In the genomic region with DNA sequence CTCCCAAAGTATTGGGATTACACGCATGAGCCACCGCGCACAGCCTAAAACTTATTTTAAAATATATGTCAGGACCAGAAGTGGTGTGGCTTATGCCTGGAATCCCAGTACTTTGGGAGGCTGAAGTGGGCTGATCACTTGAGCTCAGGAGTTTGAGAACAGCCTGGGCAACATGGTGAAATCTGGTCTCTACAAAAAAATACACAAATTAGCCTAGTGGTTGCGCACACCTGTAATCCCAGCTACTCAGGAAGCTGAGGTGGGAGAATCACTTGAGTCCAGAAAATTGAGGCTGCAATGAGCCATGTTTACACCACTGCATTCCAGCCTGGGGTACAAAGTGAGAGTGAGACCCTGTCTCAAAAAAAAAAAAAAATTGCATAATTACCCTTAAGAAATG, we compare ENCODE assay signal across 16 cellular contexts. TPM values are rescaled to one million over a fixed set of nuclear protein-coding genes. Genes with fewer than 3 reads are reported as not detected.
DNase-seq lines count a peak whose midpoint lies in the region; ATAC-seq, FAIRE-seq and TF ChIP-seq lines count a peak whose summit lies in the region.
"Had no signal": no experiment of that assay in that cellular context is flagged by ENCODE, and none has a peak within 500 bp of the region (broad histone marks: within the 10 kb centered on the region; RNA-seq: fewer than 3 reads in every experiment).

No MANE protein-coding gene starts in this region.

- no peaks in the 10 kb centered on the region for H3K36me3 ChIP-seq in A673 (ENCODE audit: insufficient read depth, low read length, poor library complexity, severe bottlenecking)
- H3K36me3 ChIP-seq in Peyer's patch = no peaks in the 10 kb centered on the region
- H3K36me3 ChIP-seq in CD8-positive, alpha-beta T cell (ENCODE audit: insufficient read depth, low read length) = no peaks in the 10 kb centered on the region

- no peaks in the 10 kb centered on the region for H3K4me1 ChIP-seq in A673 (ENCODE audit: insufficient read depth, low read length, poor library complexity, severe bottlenecking)
- no peaks in the 10 kb centered on the region for H3K4me1 ChIP-seq in Peyer's patch
- H3K4me1 ChIP-seq in CD8-positive, alpha-beta T cell (ENCODE audit: insufficient read depth, low read length) = peaks cover under 1% of the 10 kb centered on the region

- H3K27ac Mint-ChIP-seq in CD8-positive, alpha-beta T cell = no peak overlapping the region
- H3K27ac Mint-ChIP-seq: activated naive CD4-positive, alpha-beta T cell treated with anti-CD3 and anti-CD28 coated beads, Interleukin-2, amount 10 ng/mL, durations not matched to agents 7 days and 5 days had no signal

- POLR2A ChIA-PET in A673 (lab: Charles Lee; ENCODE audit: low non-redundant PET) = no interaction called here
- POLR2A ChIA-PET in CD8-positive, alpha-beta T cell (lab: Charles Lee) = no interaction called here

- H3K36me3 Mint-ChIP-seq in CD8-positive, alpha-beta T cell = no peaks in the 10 kb centered on the region
- H3K36me3 Mint-ChIP-seq: activated naive CD4-positive, alpha-beta T cell treated with anti-CD3 and anti-CD28 coated beads, Interleukin-2, amount 10 ng/mL, durations not matched to agents 7 days and 5 days had no signal

- no peaks in the 10 kb centered on the region for H3K9me3 Mint-ChIP-seq in CD8-positive, alpha-beta T cell
- H3K9me3 Mint-ChIP-seq: activated naive CD4-positive, alpha-beta T cell treated with anti-CD3 and anti-CD28 coated beads, Interleukin-2, amount 10 ng/mL, durations not matched to agents 7 days and 5 days; stimulated activated naive CD8-positive, alpha-beta T cell treated with anti-CD3 and anti-CD28 coated beads, Interleukin-15, amount 100 ng/mL, for 72 hours had no signal

- no peak for ATAC-seq in CD8-positive, alpha-beta T cell
- ATAC-seq: stimulated activated naive CD8-positive, alpha-beta T cell treated with anti-CD3 and anti-CD28 coated beads, Interleukin-15, amount 100 ng/mL, for 72 hours had no signal

- no TSS peak for BruUV-seq in A673 (replicated peaks; lab: Mats Ljungman, UMichigan)

- TF ChIP-seq POLR2A in Peyer's patch (IDR thresholded peaks at IDR 0.05) = no peak
- TF ChIP-seq POLR2A in erythroblast (IDR thresholded peaks at IDR 0.05; ENCODE audit: low read length) = no peak

- no peak overlapping the region for H3K4me3 Mint-ChIP-seq in CD8-positive, alpha-beta T cell
- H3K4me3 Mint-ChIP-seq: activated naive CD4-positive, alpha-beta T cell treated with anti-CD3 and anti-CD28 coated beads, Interleukin-2, amount 10 ng/mL, durations not matched to agents 7 days and 5 days; stimulated activated naive CD8-positive, alpha-beta T cell treated with anti-CD3 and anti-CD28 coated beads, Interleukin-15, amount 100 ng/mL, for 72 hours had no signal

- TF ChIP-seq CTCF in A673 (conservative IDR thresholded peaks at IDR 0.05; ENCODE audit: low read depth, low read length) = peak; percentile 57
- TF ChIP-seq CTCF in GM12873 (IDR thresholded peaks at IDR 0.05; ENCODE audit: insufficient read depth, low read depth, low read length, missing control alignments) = peak; percentile 56
- peak in 4 of 6 experiments; percentile 7 to 63 (median 50) for TF ChIP-seq CTCF in Peyer's patch (IDR thresholded peaks at IDR 0.05)
- no peak for TF ChIP-seq CTCF in CD8-positive, alpha-beta T cell (IDR thresholded peaks at IDR 0.05)

- DNase-seq in A673 (ENCODE audit: low spot score) (peak; percentile 32), Peyer's patch (no peak), erythroblast (lab: John Stamatoyannopoulos, UW) (peak; percentile 6 to 30), frontal cortex (ENCODE audit: low spot score in 2 of 2) (no peak), NCI-H510A (lab: John Stamatoyannopoulos, UW) (no peak), NCI-H1048 (lab: John Stamatoyannopoulos, UW) (no peak)
- no peak for DNase-seq in CD8-positive, alpha-beta T cell
- DNase-seq: activated CD4-positive, CD25-positive, alpha-beta regulatory T cell treated with anti-CD3 and anti-CD28 coated beads, Interleukin-2, amount 50 U/mL, for 72 hours; activated CD8-positive, alpha-beta memory T cell treated with anti-CD3 and anti-CD28 coated beads, Interleukin-2, amount 50 U/mL, for 48 hours; activated naive CD4-positive, alpha-beta T cell treated with anti-CD3 and anti-CD28 coated beads, Interleukin-2, amount 10 ng/mL, durations not matched to agents 7 days and 5 days; Caco-2; caudate nucleus; effector memory CD4-positive, alpha-beta T cell; stimulated activated naive CD8-positive, alpha-beta T cell treated with anti-CD3 and anti-CD28 coated beads, Interleukin-15, amount 100 ng/mL, for 72 hours had no signal

- intact Hi-C loops in A673 (cut with micrococcal nuclease; ENCODE audit: unreplicated experiment) = loop anchor here (10.0 kb wide), 1 partner anchor 256 kb away; no protein-coding TSS in a partner anchor
- intact Hi-C loops in CD8-positive, alpha-beta T cell (cut with DNase I, micrococcal nuclease) = no loop called here

- CTCF ChIA-PET in A673 (lab: Charles Lee) = interaction anchor here (0.6 kb wide), 2 partner anchors 40 to 330 kb away, joined by 4 to 13 read pairs; no protein-coding TSS in a partner anchor
- CTCF ChIA-PET in CD8-positive, alpha-beta T cell (lab: Charles Lee) = interaction anchor here (1.2 kb wide), 1 partner anchor 11 kb away, joined by 3 read pairs; no protein-coding TSS in a partner anchor

- H3K4me1 Mint-ChIP-seq in CD8-positive, alpha-beta T cell (ENCODE audit: low read depth) = peaks cover under 1% of the 10 kb centered on the region

- no peak for FAIRE-seq in frontal cortex (lab: Jason Lieb, UNC)

- H3K27ac ChIP-seq in A673 (ENCODE audit: low read depth, low read length, poor library complexity, severe bottlenecking) (no peak overlapping the region), Peyer's patch (no peak overlapping the region)
- H3K27ac ChIP-seq in CD8-positive, alpha-beta T cell (ENCODE audit: low read depth, low read length) = no peak overlapping the region

- no peaks in the 10 kb centered on the region for H3K27me3 Mint-ChIP-seq in CD8-positive, alpha-beta T cell (ENCODE audit: low read depth)
- H3K27me3 Mint-ChIP-seq: stimulated activated naive CD8-positive, alpha-beta T cell treated with anti-CD3 and anti-CD28 coated beads, Interleukin-15, amount 100 ng/mL, for 72 hours had no signal

- H3K4me3 ChIP-seq in A673 (ENCODE audit: low read depth, low read length, poor library complexity, severe bottlenecking) (no peak overlapping the region), Peyer's patch (no peak overlapping the region)
- H3K4me3 ChIP-seq in CD8-positive, alpha-beta T cell (ENCODE audit: low read depth, low read length) = no peak overlapping the region

- H3K27me3 ChIP-seq in A673 (replicated peaks; ENCODE audit: insufficient read depth, low read depth, low read length, poor library complexity) (no peaks in the 10 kb centered on the region), Peyer's patch (no peaks in the 10 kb centered on the region)
- H3K27me3 ChIP-seq in CD8-positive, alpha-beta T cell (ENCODE audit: insufficient read depth, low read length) = no peaks in the 10 kb centered on the region

- H3K9me3 ChIP-seq in A673 (ENCODE audit: low read depth, low read length, poor library complexity, severe bottlenecking) = no peaks in the 10 kb centered on the region
- no peaks in the 10 kb centered on the region for H3K9me3 ChIP-seq in Peyer's patch
- no peaks in the 10 kb centered on the region for H3K9me3 ChIP-seq in CD8-positive, alpha-beta T cell (ENCODE audit: low read length)
- H3K9me3 ChIP-seq: Caco-2 had no signal

RNA-seq across cellular contexts. Expression of gene PXT1, which starts 13.7 kb away (rescaled TPM):
- 0.13 and 0.21 TPM in 2 replicates for total RNA-seq in A673 (2021)
- total RNA-seq in Peyer's patch = not detected
- total RNA-seq in frontal cortex = not detected
- under 1 TPM; 0.56 to 0.95 TPM for total RNA-seq in CD8-positive, alpha-beta T cell
- total RNA-seq: Caco-2, M059J had no signal

RNA-seq across cellular contexts. Expression of gene KCTD20, which starts 13.9 kb away (rescaled TPM):
- total RNA-seq in A673 (2021) (69.7 and 72.6 TPM in 2 replicates), Peyer's patch (10 to 100 TPM; 31.5 to 40.4 (median 37.8) TPM), frontal cortex (68.1 TPM)
- 10 to 100 TPM; 42.5 to 49.1 TPM for total RNA-seq in CD8-positive, alpha-beta T cell

RNA-seq across cellular contexts. Expression of gene ETV7, which starts 41.4 kb away (rescaled TPM):
- total RNA-seq in A673 (2021) (0.33 and 0.58 TPM in 2 replicates), Peyer's patch (10 to 100 TPM in 2 of 4 donors, 1 to 10 TPM in 2; 3.3 to 12.1 (median 9.9) TPM), frontal cortex (not detected)
- under 1 TPM in 1 of 2 experiments, not detected in 1; 0.30 TPM for total RNA-seq in CD8-positive, alpha-beta T cell

Comparison
In these comparisons a context has a peak if more than half of its experiments do, and no peak if none do; other contexts are left out.
1. DNase-seq: peak in A673 (single experiment) and erythroblast (2 of 2); none in Peyer's patch (0 of 3), frontal cortex (0 of 2), CD8-positive, alpha-beta T cell (0 of 7), NCI-H510A (single experiment) and NCI-H1048 (single experiment).